In the genomic region with DNA sequence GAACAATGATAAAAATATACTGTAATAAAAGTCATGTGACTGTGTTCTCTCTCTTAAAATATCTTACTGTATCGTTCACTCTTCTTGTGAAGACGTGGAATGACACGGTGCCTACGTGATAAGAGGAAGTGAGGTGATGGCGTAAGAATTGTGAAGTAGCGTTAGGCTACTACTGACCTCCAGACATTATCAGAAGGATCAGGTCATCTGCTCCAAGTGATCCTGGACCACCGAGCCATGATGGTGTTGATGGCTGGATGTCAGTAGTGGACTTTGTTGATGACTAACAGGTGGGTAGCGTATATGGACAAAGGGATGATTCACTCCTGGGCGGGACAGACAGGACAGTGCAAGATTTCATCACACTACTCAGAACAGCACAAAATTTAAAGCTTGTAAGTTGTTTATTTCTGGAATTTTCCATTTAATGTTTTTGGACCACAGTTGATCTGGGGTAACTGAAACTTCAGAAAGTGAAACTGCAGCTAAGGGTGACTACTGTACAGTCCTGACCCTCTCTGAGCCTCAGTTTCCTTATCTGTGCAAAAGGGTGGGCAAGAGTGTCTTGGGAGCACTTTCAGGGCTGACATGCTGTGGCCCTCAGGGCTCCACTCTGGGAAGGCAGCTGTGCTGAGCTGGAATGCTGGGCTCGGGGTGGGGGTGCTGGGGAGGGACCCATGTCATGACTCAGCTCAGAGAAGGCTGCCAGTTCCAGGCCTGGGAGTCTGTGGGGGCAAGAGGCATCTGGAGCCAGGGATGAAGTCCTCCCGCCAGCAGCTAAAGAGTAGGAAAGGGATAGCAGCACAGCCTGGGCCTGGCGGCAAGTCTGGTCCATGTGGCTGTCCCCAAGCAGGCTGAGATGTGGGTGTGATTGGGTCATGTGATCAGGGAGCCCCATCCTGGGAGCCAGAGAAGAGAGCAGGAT, we compare ENCODE assay signal across 9 cellular contexts. TPM values are rescaled to one million over a fixed set of nuclear protein-coding genes. Genes with fewer than 3 reads are reported as not detected.
DNase-seq lines count a peak whose midpoint lies in the region; ATAC-seq and TF ChIP-seq lines count a peak whose summit lies in the region.
"Had no signal": no experiment of that assay in that cellular context is flagged by ENCODE, and none has a peak within 500 bp of the region (broad histone marks: within the 10 kb centered on the region; RNA-seq: fewer than 3 reads in every experiment).

No MANE protein-coding gene starts in this region.

- TF ChIP-seq CTCF in AG04449 (IDR thresholded peaks at IDR 0.05; ENCODE audit: insufficient read depth, low read length, missing control alignments) = no peak

- POLR2A ChIA-PET in AG04449 (lab: Yijun Ruan, JAX) = interaction anchor here (0.8 to 9.7 kb wide), 6 partner anchors 9 to 208 kb away, joined by 3 to 115 read pairs (median 3); a partner anchor contains a TSS

- ATAC-seq in HG03571 (IDR thresholded peaks at IDR 0.05; ENCODE audit: unreplicated experiment) (no peak), GM21423 (IDR thresholded peaks at IDR 0.05; ENCODE audit: unreplicated experiment) (no peak), HG02870 (IDR thresholded peaks at IDR 0.05; ENCODE audit: unreplicated experiment) (no peak), HG03521 (IDR thresholded peaks at IDR 0.05; ENCODE audit: unreplicated experiment) (no peak)

- no peaks in the 10 kb centered on the region for H3K9me3 ChIP-seq in muscle layer of colon (ENCODE audit: low read length)

- peaks cover 68% of the 10 kb centered on the region for H3K4me1 ChIP-seq in muscle layer of colon (ENCODE audit: insufficient read depth, low read length)

- DNase-seq in AG04449 (ENCODE audit: low read depth, low spot score) (no peak), NCI-H446 treated with DMSO at 0.1 percent for 48 hours (lab: John Stamatoyannopoulos, UW) (peak; percentile 39), dermis blood vessel endothelial cell (peak; percentile 46)

- H3K27ac ChIP-seq in muscle layer of colon (ENCODE audit: low read depth, low read length) = peak overlapping the region; percentile 16

- H3K4me3 ChIP-seq in AG04449 (ENCODE audit: low read depth, low read length) = peak overlapping the region; percentile 16
- peak overlapping the region in 1 of 2 donors; percentile 7 for H3K4me3 ChIP-seq in muscle layer of colon (ENCODE audit: low read depth in 1 of 2, low read length in 2 of 2)

- no peak overlapping the region for H3K9ac ChIP-seq in muscle layer of colon (ENCODE audit: low read length)

- no peaks in the 10 kb centered on the region for H3K27me3 ChIP-seq in muscle layer of colon (ENCODE audit: control insufficient read depth in 1 of 2, insufficient read depth in 2 of 2, low read length in 2 of 2)

- H3K36me3 ChIP-seq in muscle layer of colon (ENCODE audit: insufficient read depth, low read length) = no peaks in the 10 kb centered on the region

- CTCF ChIA-PET in AG04449 (lab: Yijun Ruan, JAX) = interaction anchor here (0.7 to 9.5 kb wide), 4 partner anchors 10 to 16 kb away, joined by 3 to 52 read pairs (median 4); no protein-coding TSS in a partner anchor

RNA-seq across cellular contexts. Expression of a gene that starts 12.6 kb away (rescaled TPM):
- 9.9 and 17.0 TPM in 2 replicates for total RNA-seq in dermis blood vessel endothelial cell

RNA-seq across cellular contexts. Expression of a gene that starts 23.5 kb away (rescaled TPM):
- total RNA-seq in dermis blood vessel endothelial cell = not detected in 2 replicates
- total RNA-seq: neural crest cell had no signal

RNA-seq across cellular contexts. Expression of a gene that starts 46.8 kb away (rescaled TPM):
- total RNA-seq in dermis blood vessel endothelial cell = not detected in 2 replicates
- total RNA-seq: neural crest cell had no signal

RNA-seq across cellular contexts. Expression of a gene that starts 56.7 kb away (rescaled TPM):
- not detected in 2 replicates for total RNA-seq in dermis blood vessel endothelial cell
- total RNA-seq: neural crest cell had no signal
